In the genomic region with DNA sequence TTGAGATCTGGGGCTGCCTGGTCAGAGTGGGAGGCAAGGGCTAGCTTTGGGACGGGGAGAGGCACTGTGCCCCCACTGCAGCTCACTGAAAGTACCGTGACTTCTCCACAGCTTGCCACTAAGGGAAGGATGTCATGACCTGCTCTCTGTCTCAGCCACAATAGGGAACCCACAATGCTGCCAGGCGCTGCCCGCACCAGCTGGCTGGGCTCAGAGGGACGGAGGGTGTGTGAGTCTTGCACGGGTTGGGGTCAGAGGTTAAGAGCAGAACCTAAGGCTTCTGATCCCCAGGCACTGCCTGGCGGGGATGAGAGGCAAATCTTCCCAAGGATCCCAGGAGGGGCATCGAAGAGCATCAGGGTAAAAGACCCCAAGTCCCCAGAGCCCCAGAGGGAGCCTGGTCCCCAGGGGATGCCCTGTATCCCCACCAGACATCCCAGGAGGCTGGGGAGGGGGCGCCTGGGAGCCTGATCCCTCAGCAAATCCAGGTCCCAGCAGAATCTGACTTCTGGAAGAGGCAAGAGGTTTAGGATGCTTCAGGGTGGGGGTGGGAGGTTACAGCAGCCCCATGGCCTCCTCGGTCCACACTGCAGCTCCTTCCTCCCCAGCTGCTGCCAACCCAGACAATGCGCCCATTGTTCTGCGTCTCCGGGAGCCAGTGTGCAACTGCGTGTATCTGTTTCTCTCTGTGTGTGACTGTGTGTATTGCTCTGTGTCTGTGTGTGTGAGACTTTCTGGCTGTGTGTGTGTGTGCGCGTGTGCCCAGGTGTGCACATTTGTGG, we compare ENCODE assay signal across 9 cellular contexts. TPM values are rescaled to one million over a fixed set of nuclear protein-coding genes. Genes with fewer than 3 reads are reported as not detected.
DNase-seq lines count a peak whose midpoint lies in the region; ATAC-seq and TF ChIP-seq lines count a peak whose summit lies in the region.
"Had no signal": no experiment of that assay in that cellular context is flagged by ENCODE, and none has a peak within 500 bp of the region (broad histone marks: within the 10 kb centered on the region; RNA-seq: fewer than 3 reads in every experiment).

No MANE protein-coding gene starts in this region.

- POLR2A ChIA-PET in OCI-LY7 (lab: Charles Lee), result interaction anchor here (0.6 to 1.2 kb wide), 3 partner anchors 12 to 87 kb away, joined by 3 to 4 read pairs (median 3); partner anchors contain the start of gene LCK

- no TSS peak for BruUV-seq in OCI-LY7 (replicated peaks; lab: Mats Ljungman, UMichigan)

- H3K4me2 ChIP-seq in OCI-LY7 (ENCODE audit: low read length), result peak overlapping the region; percentile 99

- H3K27me3 ChIP-seq in endodermal cell (ENCODE audit: control insufficient read depth, insufficient read depth, low read length, poor library complexity, severe bottlenecking), result peaks cover 9% of the 10 kb centered on the region

- 81 to 85% methylated on average over 4 to 16 of the region's 16 CpGs for WGBS in endodermal cell (ENCODE audit: insufficient coverage in 1 of 2, insufficient read length in 1 of 2), 2 experiments

- H2AFZ ChIP-seq in OCI-LY7 (ENCODE audit: low read length), result no peak overlapping the region

- H3K9me2 ChIP-seq in OCI-LY7 (ENCODE audit: insufficient read depth, low read length), result no peaks in the 10 kb centered on the region

- H3K27me3 Mint-ChIP-seq in endodermal cell (ENCODE audit: insufficient read depth) (peaks cover 25% of the 10 kb centered on the region), chondrocyte (ENCODE audit: low read depth) (no peaks in the 10 kb centered on the region)

- H3K27ac ChIP-seq in OCI-LY7 (ENCODE audit: low read depth, low read length, poor library complexity, severe bottlenecking), result no peak overlapping the region
- peak overlapping the region; percentile 92 for H3K27ac ChIP-seq in endodermal cell (ENCODE audit: low read depth, low read length)
- H3K27ac ChIP-seq: thoracic aorta had no signal

- DNase-seq in OCI-LY7 (ENCODE audit: low spot score) (no peak), endodermal cell (no peak), posterior cingulate gyrus (peak; percentile 73 to 98 (median 88)), NCI-H524 treated with DMSO at 0.1 percent for 48 hours (lab: John Stamatoyannopoulos, UW) (no peak), chondrocyte (ENCODE audit: low spot score) (no peak), cortex of kidney (lab: John Stamatoyannopoulos, UW) (no peak)

- no peak overlapping the region for H3K9ac ChIP-seq in endodermal cell (ENCODE audit: extremely low read depth, low read length, poor library complexity, severe bottlenecking)

- H3K4me3 Mint-ChIP-seq in endodermal cell, result no peak overlapping the region
- no peak overlapping the region for H3K4me3 Mint-ChIP-seq in chondrocyte (ENCODE audit: unreplicated experiment)

- H3K4me3 ChIP-seq in OCI-LY7 (ENCODE audit: low read depth, low read length, poor library complexity, severe bottlenecking) (peak overlapping the region; percentile 19), endodermal cell (ENCODE audit: low read length) (no peak overlapping the region)
- H3K4me3 ChIP-seq: thoracic aorta had no signal

- no peak for TF ChIP-seq CTCF in OCI-LY7 (conservative IDR thresholded peaks at IDR 0.05; ENCODE audit: low read length)
- no peak for TF ChIP-seq CTCF in endodermal cell (conservative IDR thresholded peaks at IDR 0.05)
- no peak for TF ChIP-seq CTCF in chondrocyte (IDR thresholded peaks at IDR 0.05)

- no peaks in the 10 kb centered on the region for H3K9me3 Mint-ChIP-seq in endodermal cell
- H3K9me3 Mint-ChIP-seq in chondrocyte (ENCODE audit: low read depth), result no peaks in the 10 kb centered on the region

- H3K4me1 Mint-ChIP-seq in endodermal cell (peaks cover 17% of the 10 kb centered on the region), chondrocyte (ENCODE audit: low read depth) (peaks cover 21% of the 10 kb centered on the region)

- H3K4me1 ChIP-seq in OCI-LY7 (ENCODE audit: insufficient read depth, low read length, poor library complexity, severe bottlenecking), result peaks cover 42% of the 10 kb centered on the region
- H3K4me1 ChIP-seq in endodermal cell (ENCODE audit: control insufficient read depth, insufficient read depth, low read length), result no peaks in the 10 kb centered on the region

- CTCF ChIA-PET in OCI-LY7 (lab: Charles Lee; ENCODE audit: unreplicated experiment), result interaction anchor here (0.6 to 1.0 kb wide), 3 partner anchors 14 to 294 kb away, joined by 3 to 12 read pairs (median 4); no protein-coding TSS in a partner anchor

- ATAC-seq in GM19463 (IDR thresholded peaks at IDR 0.05; ENCODE audit: unreplicated experiment), result peak; percentile 33
- no peak for ATAC-seq in GM19023 (IDR thresholded peaks at IDR 0.05; ENCODE audit: unreplicated experiment)

- H4K20me1 ChIP-seq in OCI-LY7 (ENCODE audit: insufficient read depth, low read length), result peaks cover 10% of the 10 kb centered on the region

- H3K79me2 ChIP-seq in OCI-LY7 (ENCODE audit: insufficient read depth, low read depth, low read length), result peaks cover 24% of the 10 kb centered on the region

- H3K27ac Mint-ChIP-seq in endodermal cell (no peak overlapping the region), chondrocyte (ENCODE audit: unreplicated experiment) (no peak overlapping the region)

- intact Hi-C loops in OCI-LY7 (cut with micrococcal nuclease; ENCODE audit: unreplicated experiment) (loop anchor here (5.0 kb wide), 2 partner anchors 74 to 479 kb away; partner anchors contain the start of genes S100PBP and YARS1), posterior cingulate gyrus (cut with DNase I) (loop anchor here (10.0 kb wide), 1 partner anchor 123 kb away; no protein-coding TSS in a partner anchor)

- H3K36me3 ChIP-seq in OCI-LY7 (ENCODE audit: insufficient read depth, low read length) (peaks cover 20% of the 10 kb centered on the region), endodermal cell (ENCODE audit: control insufficient read depth, insufficient read depth, low read length) (peaks cover 19% of the 10 kb centered on the region)
- H3K36me3 ChIP-seq: thoracic aorta had no signal

- H3K36me3 Mint-ChIP-seq in endodermal cell (ENCODE audit: low read depth) (peaks cover 17% of the 10 kb centered on the region), chondrocyte (ENCODE audit: low read depth) (peaks cover 5% of the 10 kb centered on the region)

- H3K9me3 ChIP-seq in OCI-LY7 (ENCODE audit: low read length), result no peaks in the 10 kb centered on the region
- no peaks in the 10 kb centered on the region for H3K9me3 ChIP-seq in endodermal cell (ENCODE audit: control insufficient read depth, low read length)
- H3K9me3 ChIP-seq: thoracic aorta had no signal

RNA-seq across cellular contexts. Expression of gene MARCKSL1, which starts 2.0 kb away (rescaled TPM):
- 120 and 130 TPM in 2 replicates for total RNA-seq in OCI-LY7 (2014; rRNA removed; shearing (Covaris generic))
- total RNA-seq in OCI-LY7 (2022) (246 and 288 TPM in 2 replicates), endodermal cell (100 to 1,000 TPM; 484 to 543 TPM), chondrocyte (58.8 to 104 TPM (median 103 TPM) in 3 replicates)
- polyA plus RNA-seq in endodermal cell (2013, experiment 1 of 2), result 734 TPM
- 653 TPM for polyA plus RNA-seq in endodermal cell (2013, experiment 2 of 2)

RNA-seq across cellular contexts. Expression of gene FAM229A, which starts 24.2 kb away (rescaled TPM):
- 3.2 and 5.2 TPM in 2 replicates for total RNA-seq in OCI-LY7 (2014; rRNA removed; shearing (Covaris generic))
- total RNA-seq in OCI-LY7 (2022) (13.5 and 16.5 TPM in 2 replicates), endodermal cell (1 to 10 TPM; 6.8 to 8.4 TPM), chondrocyte (3.6 to 4.5 TPM (median 4.4 TPM) in 3 replicates)
- polyA plus RNA-seq in endodermal cell (2013, experiment 1 of 2), result 8.8 TPM
- polyA plus RNA-seq in endodermal cell (2013, experiment 2 of 2), result 6.4 TPM

RNA-seq across cellular contexts. Expression of gene TSSK3, which starts 24.3 kb away (rescaled TPM):
- 1.1 and 2.0 TPM in 2 replicates for total RNA-seq in OCI-LY7 (2014; rRNA removed; shearing (Covaris generic))
- total RNA-seq in OCI-LY7 (2022), result 7.8 and 10.1 TPM in 2 replicates
- 1 to 10 TPM; 3.4 to 6.4 TPM for total RNA-seq in endodermal cell
- 0.53 TPM for polyA plus RNA-seq in endodermal cell (2013, experiment 1 of 2)
- polyA plus RNA-seq in endodermal cell (2013, experiment 2 of 2), result 1.3 TPM
- 0.90 to 2.0 TPM (median 1.7 TPM) in 3 replicates for total RNA-seq in chondrocyte

RNA-seq across cellular contexts. Expression of gene HDAC1, which starts 46.2 kb away (rescaled TPM):
- total RNA-seq in OCI-LY7 (2014; rRNA removed; shearing (Covaris generic)), result 259 and 270 TPM in 2 replicates
- total RNA-seq in OCI-LY7 (2022), result 254 and 263 TPM in 2 replicates
- total RNA-seq in endodermal cell, result 100 to 1,000 TPM; 150 to 160 TPM
- polyA plus RNA-seq in endodermal cell (2013, experiment 1 of 2), result 97.1 TPM
- 89.0 TPM for polyA plus RNA-seq in endodermal cell (2013, experiment 2 of 2)
- total RNA-seq in chondrocyte, result 50.2 to 54.9 TPM (median 52.9 TPM) in 3 replicates

RNA-seq across cellular contexts. Expression of gene BSDC1, which starts 56.2 kb away (rescaled TPM):
- total RNA-seq in OCI-LY7 (2014; rRNA removed; shearing (Covaris generic)), result 21.8 and 29.6 TPM in 2 replicates
- total RNA-seq in OCI-LY7 (2022), result 41.8 and 42.5 TPM in 2 replicates
- total RNA-seq in endodermal cell, result 10 to 100 TPM; 61.7 to 68.3 TPM
- polyA plus RNA-seq in endodermal cell (2013, experiment 1 of 2), result 50.2 TPM
- polyA plus RNA-seq in endodermal cell (2013, experiment 2 of 2), result 46.6 TPM
- total RNA-seq in chondrocyte, result 56.6 to 67.0 TPM (median 57.6 TPM) in 3 replicates

Comparison
In these comparisons a context has a peak if more than half of its experiments do, and no peak if none do; other contexts are left out.
1. DNase-seq: peak in posterior cingulate gyrus (10 of 10); none in OCI-LY7 (single experiment), endodermal cell (single experiment), NCI-H524 treated with DMSO at 0.1 percent for 48 hours (single experiment), chondrocyte (single experiment) and cortex of kidney (single experiment).